Comparison of ENCODE assay signal across 23 cellular contexts in the genomic region with DNA sequence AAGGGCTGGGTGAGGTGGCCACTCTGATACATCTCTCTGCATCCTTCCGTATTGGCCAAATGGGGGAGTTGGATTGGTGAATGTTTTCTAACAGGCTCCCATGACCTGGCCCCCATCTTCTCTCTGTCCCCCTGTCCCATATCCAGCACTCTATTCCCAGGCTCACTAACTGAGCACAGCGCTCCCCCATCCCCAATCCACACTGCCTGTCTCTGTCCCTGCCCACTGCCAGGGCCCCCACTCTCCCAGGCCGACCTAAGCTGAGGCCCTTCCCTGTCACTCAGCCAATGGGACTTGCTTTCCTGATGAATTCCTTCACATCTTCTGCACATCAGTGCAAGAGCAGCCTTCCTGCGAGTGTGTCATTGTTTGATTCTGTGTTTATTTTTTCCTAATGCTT.
"Had no signal": no experiment of that assay in that cellular context is flagged by ENCODE, and none has a peak within 500 bp of the region (broad histone marks: within the 10 kb centered on the region; RNA-seq: fewer than 3 reads in every experiment).

No MANE protein-coding gene starts in this region.

- H3K36me3 ChIP-seq: gastrocnemius medialis, lower lobe of right lung, neutrophil, sigmoid colon, stomach, thoracic aorta, tibial nerve, upper lobe of left lung, uterus had no signal

- H3K4me1 ChIP-seq: gastrocnemius medialis, lower lobe of right lung, psoas muscle, sigmoid colon, stomach, tibial nerve, upper lobe of left lung, uterus had no signal

- H3K27me3 ChIP-seq: gastrocnemius medialis, neutrophil, sigmoid colon, stomach, tibial nerve, upper lobe of left lung, uterus had no signal

- ATAC-seq: esophagus mucosa; gastrocnemius medialis; left ventricle myocardium superior; lower lobe of right lung; natural killer cell; psoas muscle; right cardiac atrium; stimulated activated effector memory CD8-positive, alpha-beta T cell treated with anti-CD3 and anti-CD28 coated beads, Interleukin-12 subunit alpha, Interleukin-12 subunit beta, amount 100 ng/mL, for 72 hours had no signal

- H3K9me3 ChIP-seq: gastrocnemius medialis, neutrophil, uterus had no signal

- DNase-seq: effector CD8-positive, alpha-beta T cell; endodermal cell; foreskin fibroblast; gastrocnemius medialis; kidney glomerular epithelial cell; left ventricle myocardium superior; lower lobe of right lung; natural killer cell; psoas muscle; right cardiac atrium; sigmoid colon; stimulated activated CD4-positive, alpha-beta T cell treated with anti-CD3 and anti-CD28 coated beads, Interleukin-2, amount 100 ng/mL, for 24 hours; stimulated activated CD4-positive, alpha-beta T cell treated with anti-CD3 and anti-CD28 coated beads, Interleukin-4, amount 100 ng/mL, for 24 hours; stimulated activated naive CD4-positive, alpha-beta T cell treated with Interleukin-2 at 50 U/mL for 16 hours; stomach; upper lobe of left lung; uterus had no signal

- H3K27ac ChIP-seq: epithelial cell of prostate, gastrocnemius medialis, lower lobe of right lung, neutrophil, psoas muscle, sigmoid colon, stomach, thoracic aorta, tibial nerve, upper lobe of left lung, uterus had no signal

- H3K4me3 ChIP-seq: gastrocnemius medialis, lower lobe of right lung, psoas muscle, sigmoid colon, stomach, thoracic aorta, tibial nerve, upper lobe of left lung, uterus had no signal
